Comparison of ENCODE assay signal across 25 cellular contexts in genomic region chr2:165273176-165273575, GRCh38. TPM values are rescaled to one million over a fixed set of nuclear protein-coding genes. Genes with fewer than 3 reads are reported as not detected.
DNase-seq lines count a peak whose midpoint lies in the region; ATAC-seq and TF ChIP-seq lines count a peak whose summit lies in the region.
"Had no signal": no experiment of that assay in that cellular context is flagged by ENCODE, and none has a peak within 500 bp of the region (broad histone marks: within the 10 kb centered on the region; RNA-seq: fewer than 3 reads in every experiment).

No MANE protein-coding gene starts in this region.

- H3F3A ChIP-seq in GM23248 (ENCODE audit: insufficient read depth), result no peaks in the 10 kb centered on the region

- CTCF ChIA-PET in A673 (lab: Charles Lee), result no interaction called here

- POLR2A ChIA-PET in A673 (lab: Charles Lee; ENCODE audit: low non-redundant PET), result no interaction called here

- H3K27ac ChIP-seq in A673 (ENCODE audit: low read depth, low read length, poor library complexity, severe bottlenecking), result no peak overlapping the region
- H3K27ac ChIP-seq in GM23248, result no peak overlapping the region
- H3K27ac ChIP-seq in SK-N-MC, result peak overlapping the region; percentile 63; the same call in 1 of the 2 replicates
- H3K27ac ChIP-seq: SJSA1 had no signal

- H3K4me3 ChIP-seq in A673 (ENCODE audit: low read depth, low read length, poor library complexity, severe bottlenecking) (no peak overlapping the region), GM23248 (no peak overlapping the region), SK-N-MC (no peak overlapping the region), fibroblast of mammary gland (ENCODE audit: control insufficient read depth, low read depth, low read length) (no peak overlapping the region), mucosa of descending colon (no peak overlapping the region)
- H3K4me3 ChIP-seq: GM23338, HAP-1, SJSA1 had no signal

- intact Hi-C loops in A673 (cut with micrococcal nuclease; ENCODE audit: unreplicated experiment), result no loop called here
- intact Hi-C loops in mucosa of descending colon (cut with DNase I, micrococcal nuclease), result no loop called here

- H3K9ac ChIP-seq in GM23248 (no peak overlapping the region), SK-N-MC (ENCODE audit: insufficient read length) (no peak overlapping the region)

- DNase-seq in A673 (ENCODE audit: low spot score) (peak; percentile 75), GM23248 (no peak), SK-N-MC (ENCODE audit: low read depth, low spot score) (no peak), fibroblast of mammary gland (ENCODE audit: low read depth) (peak; percentile 4), DMS53 treated with DMSO at 0.1 percent for 48 hours (lab: John Stamatoyannopoulos, UW; ENCODE audit: unreplicated experiment) (no peak), mucosa of descending colon (no peak), OCI-M2 (lab: John Stamatoyannopoulos, UW; ENCODE audit: unreplicated experiment) (no peak)
- DNase-seq: C1 segment of cervical spinal cord; CD4-positive, alpha-beta memory T cell; COR-L47; DND-41; HFFc6; KBM-7; NCI-H1105 treated with DMSO at 0.1 percent for 48 hours; NCI-H2029; NCI-H2227 treated with DMSO at 0.1 percent for 48 hours; NCI-H510A; NK-92 treated with Interleukin-12 subunit alpha and Interleukin-12 subunit beta, amount 100 ng/mL, for 24 hours; Right ventricle myocardium superior; RPMI8226 had no signal

- TF ChIP-seq CTCF in A673 (conservative IDR thresholded peaks at IDR 0.05; ENCODE audit: low read depth, low read length) (no peak), fibroblast of mammary gland (conservative IDR thresholded peaks at IDR 0.05; ENCODE audit: control insufficient read depth, insufficient read depth, low read depth, low read length) (no peak), mucosa of descending colon (IDR thresholded peaks at IDR 0.05) (no peak)

- no peaks in the 10 kb centered on the region for H3K9me3 ChIP-seq in A673 (ENCODE audit: low read depth, low read length, poor library complexity, severe bottlenecking)
- H3K9me3 ChIP-seq in GM23248 (ENCODE audit: low read depth), result no peaks in the 10 kb centered on the region
- H3K9me3 ChIP-seq in SK-N-MC (ENCODE audit: low read depth, low read length), result no peaks in the 10 kb centered on the region
- H3K9me3 ChIP-seq in mucosa of descending colon, result no peaks in the 10 kb centered on the region
- H3K9me3 ChIP-seq: HAP-1, SJSA1 had no signal

- no peaks in the 10 kb centered on the region for H3K9me2 ChIP-seq in GM23248 (ENCODE audit: insufficient read depth)

- no peak overlapping the region for H2AFZ ChIP-seq in GM23248
- H2AFZ ChIP-seq: GM23338 had no signal

- H3K4me2 ChIP-seq in GM23248 (ENCODE audit: unreplicated experiment), result peak overlapping the region; percentile 19
- H3K4me2 ChIP-seq: GM23338 had no signal

- ATAC-seq in GM21381 (IDR thresholded peaks at IDR 0.05; ENCODE audit: unreplicated experiment), result no peak
- ATAC-seq in mucosa of descending colon, result no peak
- ATAC-seq: GM23338 had no signal

- H3K4me1 ChIP-seq in A673 (ENCODE audit: insufficient read depth, low read length, poor library complexity, severe bottlenecking) (peaks cover 5% of the 10 kb centered on the region), GM23248 (ENCODE audit: insufficient read depth) (peaks cover 19% of the 10 kb centered on the region), mucosa of descending colon (ENCODE audit: low read depth) (no peaks in the 10 kb centered on the region)
- H3K4me1 ChIP-seq: HAP-1, SJSA1 had no signal

- in situ Hi-C loops in GM23248 (cut with MboI), result no loop called here

- no peaks in the 10 kb centered on the region for H4K20me1 ChIP-seq in GM23248 (ENCODE audit: insufficient read depth)

- H3K79me2 ChIP-seq in GM23248 (ENCODE audit: insufficient read depth), result no peaks in the 10 kb centered on the region

- H3K27me3 ChIP-seq in A673 (replicated peaks; ENCODE audit: insufficient read depth, low read depth, low read length, poor library complexity) (no peaks in the 10 kb centered on the region), GM23248 (replicated peaks; ENCODE audit: insufficient read depth) (no peaks in the 10 kb centered on the region)
- H3K27me3 ChIP-seq: SJSA1 had no signal

- no TSS peak for BruUV-seq in A673 (replicated peaks; lab: Mats Ljungman, UMichigan)

- no peaks in the 10 kb centered on the region for H3K36me3 ChIP-seq in A673 (ENCODE audit: insufficient read depth, low read length, poor library complexity, severe bottlenecking)
- no peaks in the 10 kb centered on the region for H3K36me3 ChIP-seq in GM23248 (ENCODE audit: low read depth)
- H3K36me3 ChIP-seq in SK-N-MC (ENCODE audit: insufficient read depth, low read length), result no peaks in the 10 kb centered on the region
- no peaks in the 10 kb centered on the region for H3K36me3 ChIP-seq in mucosa of descending colon (ENCODE audit: low read depth)
- H3K36me3 ChIP-seq: HAP-1, SJSA1 had no signal

RNA-seq across cellular contexts. Expression of gene SCN2A, which starts 34.0 kb away (rescaled TPM):
- total RNA-seq in A673 (2021) (0.73 and 0.79 TPM in 2 replicates), mucosa of descending colon (1 to 10 TPM in 1 of 3 donors, under 1 TPM in 1, not detected in 1; 0.23 to 1.3 TPM)
- total RNA-seq in GM23248 (2014; rRNA removed; shearing (Covaris generic)), result 1.1 and 2.2 TPM in 2 replicates
- polyA plus RNA-seq in GM23248 (2016; fragmentation: Nextera tagmentation; extraction: Ambion mirVana), result 1.6 and 1.8 TPM in 2 replicates
- total RNA-seq: CD4-positive, alpha-beta memory T cell; MCF 10A had no signal
- polyA plus RNA-seq: CD4-positive, alpha-beta memory T cell had no signal

Comparison
In these comparisons a context has a peak if more than half of its experiments do, and no peak if none do; other contexts are left out.
1. DNase-seq: peak in A673 (single experiment) and fibroblast of mammary gland (single experiment); none in GM23248 (single experiment), SK-N-MC (single experiment), DMS53 treated with DMSO at 0.1 percent for 48 hours (single experiment), mucosa of descending colon (0 of 3) and OCI-M2 (single experiment).